In genomic region chr2:45312275-45312674, GRCh38 we compare ENCODE assay signal across 1 cellular context.
TF ChIP-seq lines count a peak whose summit lies in the region.

No MANE protein-coding gene starts in this region.

TF ChIP-seq in HepG2, 621 proteins besides CTCF, POLR2A, EP300 and RAD21 (continued from another document):
- TF ChIP-seq REST (IDR thresholded peaks at IDR 0.05; ENCODE audit: borderline replicate concordance in 1 of 2, low read depth in 1 of 2, low read length in 2 of 2), result no peak
- TF ChIP-seq ZNF549 (CRISPR knock-in tag; IDR thresholded peaks at IDR 0.05), result no peak
- TF ChIP-seq ZNF337 (CRISPR knock-in tag; IDR thresholded peaks at IDR 0.05; ENCODE audit: borderline replicate concordance, low read depth), result no peak
- TF ChIP-seq SOX5 (CRISPR knock-in tag; IDR thresholded peaks at IDR 0.05; ENCODE audit: borderline replicate concordance), result 0 out of 2 replicates have a peak, but pooled peaks have one; percentile 14
- TF ChIP-seq LCORL (IDR thresholded peaks at IDR 0.05), result no peak
- TF ChIP-seq LCORL (CRISPR knock-in tag; IDR thresholded peaks at IDR 0.05), result no peak
- peak; percentile 40; the same call in 1 of the 2 replicates for TF ChIP-seq AHDC1 (CRISPR knock-in tag; IDR thresholded peaks at IDR 0.05; ENCODE audit: borderline replicate concordance)
- TF ChIP-seq SAP130 (CRISPR knock-in tag; IDR thresholded peaks at IDR 0.05; ENCODE audit: low read depth), result peak; percentile 40
- TF ChIP-seq ZNF839 (CRISPR knock-in tag; IDR thresholded peaks at IDR 0.05; ENCODE audit: borderline replicate concordance), result no peak
- TF ChIP-seq TFE3 (CRISPR knock-in tag; IDR thresholded peaks at IDR 0.05), result no peak
- TF ChIP-seq ZNF761 (CRISPR knock-in tag; conservative IDR thresholded peaks at IDR 0.05), result no peak
